Comparison of ENCODE assay signal across 7 cellular contexts in the genomic region with DNA sequence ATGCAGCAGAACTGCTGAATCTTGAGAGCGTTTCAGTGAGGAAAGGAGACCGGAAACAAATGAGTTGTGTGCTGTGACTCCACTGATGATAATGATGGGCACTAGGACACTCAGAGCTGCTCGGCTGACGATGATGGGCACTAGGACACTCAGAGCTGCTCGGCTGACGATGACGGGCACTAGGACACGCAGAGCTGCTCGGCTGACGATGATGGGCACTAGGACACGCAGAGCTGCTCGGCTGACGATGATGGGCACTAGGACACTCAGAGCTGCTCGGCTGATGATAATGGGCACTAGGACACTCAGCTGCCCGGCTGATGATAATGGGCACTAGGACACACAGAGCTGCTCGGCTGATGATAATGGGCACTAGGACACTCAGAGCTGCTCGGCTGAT. TPM values are rescaled to one million over a fixed set of nuclear protein-coding genes. Genes with fewer than 3 reads are reported as not detected.
A peak's percentile ranks its signal among the peaks of the same experiment; 100 is the strongest.
DNase-seq lines count a peak whose midpoint lies in the region; FAIRE-seq and TF ChIP-seq lines count a peak whose summit lies in the region.
"Not testable (repeated sequence)": the region's sequence is repeated elsewhere in the genome, so short reads cannot be mapped to it uniquely, and the experiment has no call there.
"Had no signal": no experiment of that assay in that cellular context is flagged by ENCODE, and none has a peak within 500 bp of the region (broad histone marks: within the 10 kb centered on the region; RNA-seq: fewer than 3 reads in every experiment).

No MANE protein-coding gene starts in this region.

- not testable (repeated sequence) for H3K4me1 ChIP-seq in endothelial cell of umbilical vein (ENCODE audit: control insufficient read depth, extremely low read depth, insufficient read depth, low read length); left ventricle myocardium inferior

- dilution Hi-C loops in endothelial cell of umbilical vein (cut with MboI; ENCODE audit: extremely low pct_ligation_motif_present, low sequenced_read_pairs) = not testable (repeated sequence)

- FAIRE-seq in bronchial epithelial cell (lab: Jason Lieb, UNC) = peak; percentile 18
- FAIRE-seq in endothelial cell of umbilical vein (lab: Jason Lieb, UNC) = peak; percentile 38

- H2AFZ ChIP-seq in endothelial cell of umbilical vein (ENCODE audit: low read depth, low read length) = not testable (repeated sequence)

- not testable (repeated sequence) for H3K9ac ChIP-seq in endothelial cell of umbilical vein (replicated peaks; ENCODE audit: extremely low read depth, insufficient read depth, low read length)

- H3K9me3 ChIP-seq in endothelial cell of umbilical vein (replicated peaks; ENCODE audit: control insufficient read depth, insufficient read depth, low read length) = not testable (repeated sequence)
- H3K9me3 ChIP-seq in left ventricle myocardium inferior (replicated peaks) = peaks cover 39% of the 10 kb centered on the region

- TF ChIP-seq CTCF in bronchial epithelial cell (IDR thresholded peaks at IDR 0.05; ENCODE audit: insufficient read depth, low read length, severe bottlenecking); endothelial cell of umbilical vein (IDR thresholded peaks at IDR 0.05; ENCODE audit: extremely low read depth in 1 of 2, insufficient read depth in 1 of 2, low read depth in 1 of 2, low read length in 2 of 2); left ventricle myocardium inferior (IDR thresholded peaks at IDR 0.05; ENCODE audit: borderline replicate concordance): not testable (repeated sequence)

- not testable (repeated sequence) for DNase-seq in bronchial epithelial cell (ENCODE audit: low read depth); endothelial cell of umbilical vein (ENCODE audit: low read depth, low spot score); left ventricle myocardium inferior
- DNase-seq in posterior vena cava (ENCODE audit: low spot score) = peak; percentile 61

- H3K4me3 ChIP-seq in bronchial epithelial cell (ENCODE audit: low read depth, low read length); endothelial cell of umbilical vein (replicated peaks in 1 of 3; ENCODE audit: insufficient read depth in 1 of 3, low read depth in 1 of 3, low read length in 3 of 3); left ventricle myocardium inferior: not testable (repeated sequence)

- not testable (repeated sequence) for H3K9me1 ChIP-seq in endothelial cell of umbilical vein (replicated peaks; ENCODE audit: control insufficient read depth, extremely low read depth, insufficient read depth, low read length)

- H4K20me1 ChIP-seq in endothelial cell of umbilical vein (replicated peaks; ENCODE audit: control insufficient read depth, extremely low read depth, insufficient read depth, low read length) = not testable (repeated sequence)

- H3K36me3 ChIP-seq in bronchial epithelial cell (ENCODE audit: control insufficient read depth, insufficient read depth, low read length) (peaks cover 10% of the 10 kb centered on the region), left ventricle myocardium inferior (peaks cover 67% of the 10 kb centered on the region)
- not testable (repeated sequence) for H3K36me3 ChIP-seq in endothelial cell of umbilical vein (ENCODE audit: control insufficient read depth in 2 of 2, extremely low read depth in 1 of 2, insufficient read depth in 2 of 2, low read length in 2 of 2)

- H3K27ac ChIP-seq in cingulate gyrus (ENCODE audit: low read depth, low read length) (peak overlapping the region; percentile 39), left ventricle myocardium inferior (replicated peaks) (peak overlapping the region; percentile 55), temporal lobe (ENCODE audit: low read depth, low read length) (peak overlapping the region; percentile 67)
- H3K27ac ChIP-seq in endothelial cell of umbilical vein (ENCODE audit: insufficient read depth, low read depth, low read length) = not testable (repeated sequence)

- POLR2A ChIA-PET in endothelial cell of umbilical vein (lab: Charles Lee) = interaction anchor here (1.3 kb wide), 1 partner anchor 30 kb away, joined by 3 read pairs; no protein-coding TSS in a partner anchor

- intact Hi-C loops in endothelial cell of umbilical vein (cut with micrococcal nuclease); left ventricle myocardium inferior (cut with micrococcal nuclease); posterior vena cava (cut with DNase I): not testable (repeated sequence)

- not testable (repeated sequence) for H3K4me2 ChIP-seq in endothelial cell of umbilical vein (ENCODE audit: insufficient read depth, low read length)

- TF ChIP-seq POLR2A in endothelial cell of umbilical vein (IDR thresholded peaks at IDR 0.05; ENCODE audit: low read depth, low read length) = not testable (repeated sequence)

- H3K27me3 ChIP-seq in bronchial epithelial cell (ENCODE audit: control insufficient read depth, insufficient read depth, low read length); endothelial cell of umbilical vein (ENCODE audit: control insufficient read depth in 2 of 2, insufficient read depth in 2 of 2, low read length in 2 of 2); left ventricle myocardium inferior (ENCODE audit: low read depth): not testable (repeated sequence)

- H3K79me2 ChIP-seq in endothelial cell of umbilical vein (ENCODE audit: control insufficient read depth, insufficient read depth, low read length) = not testable (repeated sequence)

- not testable (repeated sequence) for BruUV-seq in endothelial cell of umbilical vein (replicated peaks; lab: Mats Ljungman, UMichigan)

- CTCF ChIA-PET in endothelial cell of umbilical vein (lab: Charles Lee) = not testable (repeated sequence)

RNA-seq across cellular contexts. Expression of a gene that starts 31.3 kb away (rescaled TPM):
- total RNA-seq in bronchial epithelial cell = 18.4 and 19.5 TPM in 2 replicates
- 52.4 and 76.0 TPM in 2 replicates for total RNA-seq in endothelial cell of umbilical vein
- 95.5 and 132 TPM in 2 replicates for polyA plus RNA-seq in endothelial cell of umbilical vein
- polyA plus RNA-seq in endothelial cell of umbilical vein (2011; cell fraction: cytosol; rRNA removed) = 53.7 and 82.1 TPM in 2 replicates
- 43.5 and 57.1 TPM in 2 replicates for polyA plus RNA-seq in endothelial cell of umbilical vein (2011; cell fraction: nucleus; rRNA removed)
- 42.0 and 58.4 TPM in 2 replicates for polyA plus RNA-seq in endothelial cell of umbilical vein (2012)
- polyA minus RNA-seq in endothelial cell of umbilical vein = 43.6 and 49.1 TPM in 2 replicates
- polyA minus RNA-seq in endothelial cell of umbilical vein (2011; cell fraction: cytosol; rRNA and poly(A)+ RNA removed) = 11.2 TPM
- 10.4 and 18.2 TPM in 2 replicates for polyA minus RNA-seq in endothelial cell of umbilical vein (2011; cell fraction: nucleus; rRNA and poly(A)+ RNA removed)
- total RNA-seq in left ventricle myocardium inferior = 2.4 TPM
- 10 to 100 TPM; 20.1 to 29.7 TPM for total RNA-seq in posterior vena cava
- 21.6 TPM for total RNA-seq in temporal lobe
- total RNA-seq: CD4-positive, alpha-beta memory T cell had no signal
- polyA plus RNA-seq: CD4-positive, alpha-beta memory T cell had no signal

RNA-seq across cellular contexts. Expression of a gene that starts 47.1 kb away (rescaled TPM):
- 50.2 and 54.8 TPM in 2 replicates for total RNA-seq in bronchial epithelial cell
- total RNA-seq in endothelial cell of umbilical vein = 47.4 and 49.0 TPM in 2 replicates
- polyA plus RNA-seq in endothelial cell of umbilical vein = 45.4 and 51.2 TPM in 2 replicates
- polyA plus RNA-seq in endothelial cell of umbilical vein (2011; cell fraction: cytosol; rRNA removed) = 51.7 and 53.1 TPM in 2 replicates
- polyA plus RNA-seq in endothelial cell of umbilical vein (2011; cell fraction: nucleus; rRNA removed) = 19.6 and 25.8 TPM in 2 replicates
- 51.4 and 55.2 TPM in 2 replicates for polyA plus RNA-seq in endothelial cell of umbilical vein (2012)
- 21.9 and 26.8 TPM in 2 replicates for polyA minus RNA-seq in endothelial cell of umbilical vein
- 28.1 TPM for polyA minus RNA-seq in endothelial cell of umbilical vein (2011; cell fraction: cytosol; rRNA and poly(A)+ RNA removed)
- polyA minus RNA-seq in endothelial cell of umbilical vein (2011; cell fraction: nucleus; rRNA and poly(A)+ RNA removed) = 7.9 and 13.3 TPM in 2 replicates
- total RNA-seq in left ventricle myocardium inferior = 68.8 TPM
- total RNA-seq in posterior vena cava = 10 to 100 TPM; 31.2 to 32.1 TPM
- 12.0 TPM for total RNA-seq in temporal lobe

RNA-seq across cellular contexts. Expression of a gene that starts 47.6 kb away (rescaled TPM):
- 51.3 and 66.6 TPM in 2 replicates for total RNA-seq in bronchial epithelial cell
- 83.6 and 85.6 TPM in 2 replicates for total RNA-seq in endothelial cell of umbilical vein
- polyA plus RNA-seq in endothelial cell of umbilical vein = 113 and 142 TPM in 2 replicates
- 91.3 and 94.0 TPM in 2 replicates for polyA plus RNA-seq in endothelial cell of umbilical vein (2011; cell fraction: cytosol; rRNA removed)
- 287 and 314 TPM in 2 replicates for polyA plus RNA-seq in endothelial cell of umbilical vein (2011; cell fraction: nucleus; rRNA removed)
- polyA plus RNA-seq in endothelial cell of umbilical vein (2012) = 77.3 and 139 TPM in 2 replicates
- polyA minus RNA-seq in endothelial cell of umbilical vein = 124 and 157 TPM in 2 replicates
- polyA minus RNA-seq in endothelial cell of umbilical vein (2011; cell fraction: cytosol; rRNA and poly(A)+ RNA removed) = 36.5 TPM
- 85.8 and 105 TPM in 2 replicates for polyA minus RNA-seq in endothelial cell of umbilical vein (2011; cell fraction: nucleus; rRNA and poly(A)+ RNA removed)
- total RNA-seq in left ventricle myocardium inferior = 39.9 TPM
- 10 to 100 TPM; 43.7 to 52.1 TPM for total RNA-seq in posterior vena cava
- total RNA-seq in temporal lobe = 38.4 TPM
